7 cellular contexts compared by ENCODE assay signal in the genomic region with DNA sequence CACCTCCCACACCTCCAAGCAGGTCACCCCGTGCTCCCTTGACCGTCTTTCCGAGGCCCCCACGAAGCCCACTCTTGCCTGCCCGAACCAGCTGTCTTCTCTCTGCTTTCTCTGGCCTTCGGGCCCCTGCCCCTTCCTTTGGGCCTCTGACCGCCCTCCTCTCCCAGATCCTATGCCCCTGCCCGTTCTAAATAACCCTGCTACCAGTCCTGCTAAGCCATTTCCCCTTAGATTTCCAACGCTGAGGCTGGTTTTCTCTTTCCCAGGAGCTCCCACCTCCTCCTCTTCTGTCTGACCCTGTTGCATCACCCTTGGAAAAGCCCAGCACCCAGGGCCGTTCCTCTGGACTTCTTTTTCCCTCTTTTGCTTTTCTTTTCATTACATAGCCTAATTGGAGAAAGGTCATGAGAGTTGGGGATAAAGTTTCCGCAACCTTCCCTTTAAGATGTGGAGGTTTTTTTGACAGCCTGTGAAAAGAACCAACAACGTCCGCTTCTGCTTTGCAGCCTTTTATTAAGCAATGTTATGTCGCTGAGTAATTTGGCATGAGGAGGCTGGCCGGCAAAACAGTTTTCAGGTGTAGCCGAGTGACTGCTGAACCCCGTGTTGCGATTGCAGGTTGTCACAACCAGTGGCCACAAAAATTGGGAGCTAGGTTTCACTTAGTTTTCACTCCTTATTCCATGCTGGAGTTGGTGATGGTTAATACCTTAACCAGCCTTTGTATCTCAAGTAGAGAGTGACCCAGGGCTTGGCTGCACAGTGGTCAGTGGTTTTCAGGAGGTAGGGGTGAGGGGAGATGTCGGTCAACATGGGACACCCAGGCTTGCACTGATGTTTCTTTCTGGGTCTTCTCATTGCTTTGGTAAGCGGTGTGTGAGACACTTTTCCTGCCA. TPM values are rescaled to one million over a fixed set of nuclear protein-coding genes. Genes with fewer than 3 reads are reported as not detected.
DNase-seq lines count a peak whose midpoint lies in the region; ATAC-seq and TF ChIP-seq lines count a peak whose summit lies in the region.

No MANE protein-coding gene starts in this region.

- peak overlapping the region; percentile 75 for H2AFZ ChIP-seq in parathyroid adenoma

- DNase-seq in ELR (ENCODE audit: low read depth), result peak; percentile 76
- peak; percentile 52 for DNase-seq in HCEC 1CT
- peak; percentile 62 for DNase-seq in NCI-H82 (lab: John Stamatoyannopoulos, UW)
- DNase-seq in adrenal gland, result peak; percentile 31 to 76 (median 61)
- DNase-seq in heart right ventricle, result peak in 1 of 2 donors; percentile 18
- no peak for DNase-seq in NCI-H128 (lab: John Stamatoyannopoulos, UW; ENCODE audit: unreplicated experiment)

- TF ChIP-seq CTCF in adrenal gland (IDR thresholded peaks at IDR 0.05) (no peak), heart right ventricle (IDR thresholded peaks at IDR 0.05) (no peak), parathyroid adenoma (IDR thresholded peaks at IDR 0.05) (no peak)

- H3K4me2 ChIP-seq in parathyroid adenoma (ENCODE audit: low read length), result peak overlapping the region; percentile 98

- H3K36me3 ChIP-seq in adrenal gland (replicated peaks in 1 of 2) (no peaks in the 10 kb centered on the region), heart right ventricle (no peaks in the 10 kb centered on the region), parathyroid adenoma (ENCODE audit: control insufficient read depth, insufficient read depth, low read length) (no peaks in the 10 kb centered on the region)

- H3K9ac ChIP-seq in parathyroid adenoma, result peak overlapping the region; percentile 75

- ATAC-seq in heart right ventricle, result peak; percentile 20 to 49 (median 35)

- intact Hi-C loops in adrenal gland (cut with DNase I), result loop anchor here in 1 of 2 donors (10.0 kb wide), 1 partner anchor 192 kb away; no protein-coding TSS in a partner anchor
- intact Hi-C loops in heart right ventricle (cut with DNase I), result loop anchor here in 2 of 10 donors (1.0 to 5.0 kb wide), 2 partner anchors 36 to 95 kb away; partner anchors contain the start of genes SNRPC (in 1 of the 2) and TAF11 (in 1 of the 2)

- H3K4me1 ChIP-seq in adrenal gland (replicated peaks in 1 of 2) (peaks cover 0 to 34% of the 10 kb centered on the region in 2 donors), heart right ventricle (peaks cover 4 to 38% (median 16%) of the 10 kb centered on the region in 9 donors), parathyroid adenoma (no peaks in the 10 kb centered on the region)

- H3K27me3 ChIP-seq in adrenal gland (no peaks in the 10 kb centered on the region), heart right ventricle (no peaks in the 10 kb centered on the region), parathyroid adenoma (ENCODE audit: control insufficient read depth, insufficient read depth, low read length) (no peaks in the 10 kb centered on the region)

- H3K9me3 ChIP-seq in adrenal gland (replicated peaks in 1 of 3) (no peaks in the 10 kb centered on the region), heart right ventricle (peaks cover 0 to 4% (median 0%) of the 10 kb centered on the region in 11 donors), parathyroid adenoma (ENCODE audit: control insufficient read depth, low read length) (no peaks in the 10 kb centered on the region)

- peak in 1 of 2 donors; percentile 50 for TF ChIP-seq POLR2A in adrenal gland (IDR thresholded peaks at IDR 0.05)

- H3K79me2 ChIP-seq in parathyroid adenoma, result peaks cover 19% of the 10 kb centered on the region

- peak overlapping the region; percentile 75 to 95 (median 92) for H3K27ac ChIP-seq in adrenal gland
- H3K27ac ChIP-seq in heart right ventricle, result peak overlapping the region; percentile 82 to 98 (median 97)
- H3K27ac ChIP-seq in parathyroid adenoma, result peak overlapping the region; percentile 68

- 7 to 11% (median 10%) methylated on average over 20 of the region's 20 CpGs for WGBS in adrenal gland, 4 donors
- 11 to 13% methylated on average over 20 of the region's 20 CpGs for WGBS in heart right ventricle, 2 donors

- peak overlapping the region; percentile 46 to 88 (median 61) for H3K4me3 ChIP-seq in adrenal gland
- peak overlapping the region; percentile 77 to 99 (median 96) for H3K4me3 ChIP-seq in heart right ventricle
- H3K4me3 ChIP-seq in parathyroid adenoma (ENCODE audit: low read depth, low read length), result peak overlapping the region; percentile 94

RNA-seq across cellular contexts. Expression of gene BLTP3A, which starts 1.0 kb away (rescaled TPM):
- total RNA-seq in adrenal gland, result 10 to 100 TPM; 13.9 to 21.4 (median 14.9) TPM
- polyA plus RNA-seq in adrenal gland, result 1 to 10 TPM; 2.2 to 9.7 (median 3.1) TPM
- total RNA-seq in heart right ventricle, result 10 to 100 TPM; 18.0 to 25.0 (median 21.2) TPM
- polyA plus RNA-seq in heart right ventricle, result 1 to 10 TPM; 4.1 to 4.5 TPM

RNA-seq across cellular contexts. Expression of gene SNRPC, which starts 35.5 kb away (rescaled TPM):
- 10 to 100 TPM; 38.9 to 86.7 (median 72.3) TPM for total RNA-seq in adrenal gland
- polyA plus RNA-seq in adrenal gland, result 100 to 1,000 TPM in 2 of 3 donors, 10 to 100 TPM in 1; 54.6 to 121 (median 110) TPM
- 100 to 1,000 TPM; 125 to 204 (median 144) TPM for total RNA-seq in heart right ventricle
- polyA plus RNA-seq in heart right ventricle, result 100 to 1,000 TPM; 168 to 224 TPM
